11 cellular contexts compared by ENCODE assay signal in the genomic region with DNA sequence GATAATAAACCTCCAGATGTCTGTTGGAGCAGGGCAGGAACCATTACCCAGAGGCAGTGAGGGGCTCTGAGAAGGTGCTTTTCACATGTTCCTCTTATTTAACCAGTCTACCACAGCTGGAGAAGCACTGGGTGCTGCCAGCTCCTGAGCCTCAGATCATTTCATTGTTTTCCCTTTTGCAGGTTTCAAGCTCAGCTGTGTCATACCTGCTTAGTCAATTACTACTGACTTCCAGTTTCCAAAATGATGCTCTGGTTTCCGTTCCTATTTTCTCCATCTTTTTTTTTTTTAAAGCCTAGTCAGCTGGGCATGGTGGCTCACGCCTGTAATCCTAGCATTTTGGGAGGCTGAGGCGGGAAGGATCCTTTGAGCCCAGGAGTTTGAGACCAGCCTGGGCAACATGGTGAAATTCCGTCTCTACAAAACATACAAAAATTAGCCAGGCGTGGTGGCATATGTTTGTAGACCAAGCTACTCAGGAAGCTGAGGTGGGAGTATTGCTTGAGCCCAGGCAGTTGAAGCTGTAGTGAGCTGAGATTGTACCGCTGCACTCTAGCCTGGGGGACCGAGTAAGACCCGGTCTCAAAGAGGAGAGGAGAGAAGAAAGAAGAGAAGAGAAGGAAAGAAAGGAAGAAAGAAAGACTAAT. TPM values are rescaled to one million over a fixed set of nuclear protein-coding genes. Genes with fewer than 3 reads are reported as not detected.
DNase-seq lines count a peak whose midpoint lies in the region; ATAC-seq and TF ChIP-seq lines count a peak whose summit lies in the region.
"Had no signal": no experiment of that assay in that cellular context is flagged by ENCODE, and none has a peak within 500 bp of the region (broad histone marks: within the 10 kb centered on the region; RNA-seq: fewer than 3 reads in every experiment).

No MANE protein-coding gene starts in this region.

- H3K27me3 Mint-ChIP-seq in activated T-cell treated with anti-CD3 and anti-CD28 coated beads, Interleukin-2, amount 50 U/mL, for 4 hours (ENCODE audit: low read depth), result no peaks in the 10 kb centered on the region
- H3K27me3 Mint-ChIP-seq in stimulated activated naive B cell treated with anti-CD40 and anti-IgM and Interleukin-4, amounts not matched to agents 10 μg/mL and 1 μg/mL and 100 μg/mL, for 72 hours, result no peaks in the 10 kb centered on the region
- H3K27me3 Mint-ChIP-seq in Caco-2 (ENCODE audit: insufficient read depth, unreplicated experiment), result no peaks in the 10 kb centered on the region

- H3K9me3 ChIP-seq in Caco-2, result no peaks in the 10 kb centered on the region
- H3K9me3 ChIP-seq: pancreas had no signal

- no peaks in the 10 kb centered on the region for H3K4me1 ChIP-seq in Caco-2

- H3K4me3 ChIP-seq in Caco-2 (ENCODE audit: low read depth, low read length), result no peak overlapping the region
- H3K4me3 ChIP-seq: coronary artery, pancreas had no signal

- POLR2A ChIA-PET in Caco-2 (lab: Charles Lee), result interaction anchor here (0.7 kb wide), 1 partner anchor 7 kb away, joined by 6 read pairs; no protein-coding TSS in a partner anchor

- peak; percentile 43 to 48 for ATAC-seq in activated T-cell treated with anti-CD3 and anti-CD28 coated beads, Interleukin-2, amount 50 U/mL, for 4 hours
- ATAC-seq in HG03378 (IDR thresholded peaks at IDR 0.05; ENCODE audit: unreplicated experiment), result peak; percentile 32
- peak; percentile 49 to 61 for ATAC-seq in activated naive CD4-positive, alpha-beta T cell treated with anti-CD3 and anti-CD28 coated beads, Interleukin-2, amount 50 U/mL, for 72 hours
- ATAC-seq in stimulated activated naive B cell treated with anti-CD40 and anti-IgM and Interleukin-4, amounts not matched to agents 10 μg/mL and 1 μg/mL and 100 μg/mL, for 72 hours (replicated peaks), result peak; percentile 78 to 79
- ATAC-seq: pancreas had no signal

- H3K4me1 Mint-ChIP-seq in activated T-cell treated with anti-CD3 and anti-CD28 coated beads, Interleukin-2, amount 50 U/mL, for 4 hours (ENCODE audit: low read depth), result peaks cover 71% of the 10 kb centered on the region
- peaks cover 41 to 57% of the 10 kb centered on the region in 2 donors for H3K4me1 Mint-ChIP-seq in stimulated activated naive B cell treated with anti-CD40 and anti-IgM and Interleukin-4, amounts not matched to agents 10 μg/mL and 1 μg/mL and 100 μg/mL, for 72 hours
- H3K4me1 Mint-ChIP-seq in Caco-2 (ENCODE audit: low read depth, unreplicated experiment), result peaks cover 12% of the 10 kb centered on the region

- DNase-seq in activated T-cell treated with anti-CD3 and anti-CD28 coated beads, Interleukin-2, amount 50 U/mL, for 4 hours, result no peak
- DNase-seq in activated T-cell treated with anti-CD3 and anti-CD28 coated beads for 4 hours (no peak), Caco-2 (no peak), inferior parietal cortex (ENCODE audit: extremely low spot score) (no peak), kidney glomerular epithelial cell (lab: John Stamatoyannopoulos, UW) (no peak)
- DNase-seq in activated naive CD4-positive, alpha-beta T cell treated with anti-CD3 and anti-CD28 coated beads, Interleukin-2, amount 50 U/mL, for 72 hours (ENCODE audit: low spot score in 2 of 2), result no peak
- DNase-seq in stimulated activated naive B cell treated with anti-CD40 and anti-IgM and Interleukin-4, amounts not matched to agents 10 μg/mL and 1 μg/mL and 100 μg/mL, for 72 hours, result peak; percentile 47
- DNase-seq: HCEC 1CT, pancreas had no signal

- CTCF ChIA-PET in Caco-2 (lab: Charles Lee), result no interaction called here

- peak overlapping the region; percentile 71 for H3K4me3 Mint-ChIP-seq in activated T-cell treated with anti-CD3 and anti-CD28 coated beads, Interleukin-2, amount 50 U/mL, for 4 hours
- peak overlapping the region; percentile 33 to 59 for H3K4me3 Mint-ChIP-seq in stimulated activated naive B cell treated with anti-CD40 and anti-IgM and Interleukin-4, amounts not matched to agents 10 μg/mL and 1 μg/mL and 100 μg/mL, for 72 hours
- no peak overlapping the region for H3K4me3 Mint-ChIP-seq in Caco-2 (ENCODE audit: unreplicated experiment)

- no peaks in the 10 kb centered on the region for H3K9me3 Mint-ChIP-seq in activated T-cell treated with anti-CD3 and anti-CD28 coated beads, Interleukin-2, amount 50 U/mL, for 4 hours
- H3K9me3 Mint-ChIP-seq in activated naive CD4-positive, alpha-beta T cell treated with anti-CD3 and anti-CD28 coated beads, Interleukin-2, amount 50 U/mL, for 72 hours, result no peaks in the 10 kb centered on the region
- H3K9me3 Mint-ChIP-seq in stimulated activated naive B cell treated with anti-CD40 and anti-IgM and Interleukin-4, amounts not matched to agents 10 μg/mL and 1 μg/mL and 100 μg/mL, for 72 hours, result peaks cover 1 to 8% of the 10 kb centered on the region in 2 donors
- H3K9me3 Mint-ChIP-seq in Caco-2 (ENCODE audit: unreplicated experiment), result no peaks in the 10 kb centered on the region

- H3K36me3 ChIP-seq in Caco-2 (ENCODE audit: control insufficient read depth, insufficient read depth, low read length), result peaks cover 6% of the 10 kb centered on the region

- H3K36me3 Mint-ChIP-seq in activated T-cell treated with anti-CD3 and anti-CD28 coated beads, Interleukin-2, amount 50 U/mL, for 4 hours (ENCODE audit: insufficient read depth), result peaks cover 32% of the 10 kb centered on the region
- peaks cover 46 to 69% of the 10 kb centered on the region in 2 donors for H3K36me3 Mint-ChIP-seq in activated naive CD4-positive, alpha-beta T cell treated with anti-CD3 and anti-CD28 coated beads, Interleukin-2, amount 50 U/mL, for 72 hours
- peaks cover 43 to 64% of the 10 kb centered on the region in 2 donors for H3K36me3 Mint-ChIP-seq in stimulated activated naive B cell treated with anti-CD40 and anti-IgM and Interleukin-4, amounts not matched to agents 10 μg/mL and 1 μg/mL and 100 μg/mL, for 72 hours
- peaks cover 87% of the 10 kb centered on the region for H3K36me3 Mint-ChIP-seq in Caco-2 (ENCODE audit: insufficient read depth, unreplicated experiment)

- intact Hi-C loops in Caco-2 (cut with micrococcal nuclease; ENCODE audit: unreplicated experiment), result no loop called here

- H3K27ac Mint-ChIP-seq in activated naive CD4-positive, alpha-beta T cell treated with anti-CD3 and anti-CD28 coated beads, Interleukin-2, amount 50 U/mL, for 72 hours, result peak overlapping the region; percentile 78 to 94
- H3K27ac Mint-ChIP-seq in stimulated activated naive B cell treated with anti-CD40 and anti-IgM and Interleukin-4, amounts not matched to agents 10 μg/mL and 1 μg/mL and 100 μg/mL, for 72 hours, result peak overlapping the region; percentile 85
- H3K27ac Mint-ChIP-seq in Caco-2 (ENCODE audit: unreplicated experiment), result no peak overlapping the region

- H3K27me3 ChIP-seq in Caco-2 (replicated peaks; ENCODE audit: control insufficient read depth, insufficient read depth, low read length), result no peaks in the 10 kb centered on the region
- H3K27me3 ChIP-seq: pancreas had no signal

- no TSS peak for BruUV-seq in Caco-2 (replicated peaks; lab: Mats Ljungman, UMichigan)

- TF ChIP-seq CTCF in Caco-2 (IDR thresholded peaks at IDR 0.05; ENCODE audit: insufficient read depth in 1 of 2, low read depth in 1 of 2, low read length in 1 of 2, severe bottlenecking in 1 of 2, unreplicated experiment in 1 of 2), result no peak

RNA-seq across cellular contexts. Expression of a gene that starts 6.7 kb away (rescaled TPM):
- 10 to 100 TPM; 93.0 to 98.1 (median 95.0) TPM for total RNA-seq in activated T-cell treated with anti-CD3 and anti-CD28 coated beads, Interleukin-2, amount 50 U/mL, for 4 hours
- 100 to 1,000 TPM; 194 to 219 TPM for total RNA-seq in activated naive CD4-positive, alpha-beta T cell treated with anti-CD3 and anti-CD28 coated beads, Interleukin-2, amount 50 U/mL, for 72 hours
- 101 and 113 TPM in 2 replicates for total RNA-seq in Caco-2 (2022)

RNA-seq across cellular contexts. Expression of a gene that starts 8.6 kb away (rescaled TPM):
- 100 to 1,000 TPM; 519 to 552 (median 531) TPM for total RNA-seq in activated T-cell treated with anti-CD3 and anti-CD28 coated beads, Interleukin-2, amount 50 U/mL, for 4 hours
- 100 to 1,000 TPM in 1 of 2 donors, 10 to 100 TPM in 1; 70.0 to 279 TPM for total RNA-seq in activated naive CD4-positive, alpha-beta T cell treated with anti-CD3 and anti-CD28 coated beads, Interleukin-2, amount 50 U/mL, for 72 hours
- total RNA-seq in Caco-2 (2022), result 13.0 and 17.4 TPM in 2 replicates

RNA-seq across cellular contexts. Expression of a gene that starts 15.6 kb away (rescaled TPM):
- 1,000 to 10,000 TPM; 1,153 to 1,485 (median 1,301) TPM for total RNA-seq in activated T-cell treated with anti-CD3 and anti-CD28 coated beads, Interleukin-2, amount 50 U/mL, for 4 hours
- total RNA-seq in activated naive CD4-positive, alpha-beta T cell treated with anti-CD3 and anti-CD28 coated beads, Interleukin-2, amount 50 U/mL, for 72 hours, result 1,000 to 10,000 TPM; 1,507 to 1,783 TPM
- total RNA-seq in Caco-2 (2022), result 742 and 788 TPM in 2 replicates

RNA-seq across cellular contexts. Expression of a gene that starts 18.7 kb away (rescaled TPM):
- total RNA-seq in activated T-cell treated with anti-CD3 and anti-CD28 coated beads, Interleukin-2, amount 50 U/mL, for 4 hours, result 10 to 100 TPM; 65.4 to 69.5 (median 65.8) TPM
- total RNA-seq in activated naive CD4-positive, alpha-beta T cell treated with anti-CD3 and anti-CD28 coated beads, Interleukin-2, amount 50 U/mL, for 72 hours, result 100 to 1,000 TPM in 1 of 2 donors, 10 to 100 TPM in 1; 84.2 to 127 TPM
- 46.6 and 48.6 TPM in 2 replicates for total RNA-seq in Caco-2 (2022)

RNA-seq across cellular contexts. Expression of a gene that starts 45.0 kb away (rescaled TPM):
- total RNA-seq in activated T-cell treated with anti-CD3 and anti-CD28 coated beads, Interleukin-2, amount 50 U/mL, for 4 hours, result 10 to 100 TPM in 2 of 3 donors, 1 to 10 TPM in 1; 9.7 to 10.5 (median 10.2) TPM
- total RNA-seq in activated naive CD4-positive, alpha-beta T cell treated with anti-CD3 and anti-CD28 coated beads, Interleukin-2, amount 50 U/mL, for 72 hours, result 10 to 100 TPM; 35.7 to 53.5 TPM
- 31.7 and 32.1 TPM in 2 replicates for total RNA-seq in Caco-2 (2022)
